Comparison of ENCODE assay signal across 1 cellular context in genomic region chr2:74391580-74392448, GRCh38.
TF ChIP-seq lines count a peak whose summit lies in the region.

No MANE protein-coding gene starts in this region.

TF ChIP-seq in HepG2, 621 proteins besides CTCF, POLR2A, EP300 and RAD21 (continued from another document and continues in another):
- TF ChIP-seq ZNF580 (CRISPR knock-in tag; IDR thresholded peaks at IDR 0.05; ENCODE audit: borderline replicate concordance, low read depth) (peak; percentile 73; the same call in 1 of the 2 replicates), RXRA (CRISPR knock-in tag; IDR thresholded peaks at IDR 0.05) (peak; percentile 78), ZBTB8A (CRISPR knock-in tag; IDR thresholded peaks at IDR 0.05; ENCODE audit: borderline replicate concordance, low read depth) (no peak), GLI4 (CRISPR knock-in tag; IDR thresholded peaks at IDR 0.05; ENCODE audit: borderline replicate concordance) (peak; percentile 77; the same call in 1 of the 2 replicates), RFX1 (IDR thresholded peaks at IDR 0.05) (no peak), CEBPG (CRISPR knock-in tag; IDR thresholded peaks at IDR 0.05) (no peak; the same call in 1 of the 2 replicates), SP5 (CRISPR knock-in tag; IDR thresholded peaks at IDR 0.05; ENCODE audit: borderline replicate concordance, low read depth) (peak; percentile 69), DMTF1 (CRISPR knock-in tag; IDR thresholded peaks at IDR 0.05) (no peak), THRA (CRISPR knock-in tag; IDR thresholded peaks at IDR 0.05; ENCODE audit: borderline replicate concordance) (peak; percentile 71; the same call in 1 of the 2 replicates), NR1H2 (CRISPR knock-in tag; IDR thresholded peaks at IDR 0.05; ENCODE audit: borderline replicate concordance, low read depth) (0 out of 2 replicates have a peak, but pooled peaks have one; percentile 44), KDM5A (IDR thresholded peaks at IDR 0.05; ENCODE audit: borderline replicate concordance, low read length) (peak; percentile 93), RBM22 (optimal IDR thresholded peaks at IDR 0.05; ENCODE audit: low read length) (no peak), ZFP36L2 (CRISPR knock-in tag; IDR thresholded peaks at IDR 0.05) (no peak), CBX1 (IDR thresholded peaks at IDR 0.05; ENCODE audit: low read depth) (no peak), CBFB (CRISPR knock-in tag; IDR thresholded peaks at IDR 0.05) (peak; percentile 52; the same call in 1 of the 2 replicates), SOX5 (CRISPR knock-in tag; IDR thresholded peaks at IDR 0.05; ENCODE audit: borderline replicate concordance) (peak; percentile 23; the same call in 1 of the 2 replicates), ZNF609 (CRISPR knock-in tag; IDR thresholded peaks at IDR 0.05; ENCODE audit: borderline replicate concordance) (no peak), ZBTB42 (CRISPR knock-in tag; IDR thresholded peaks at IDR 0.05) (0 out of 2 replicates have a peak, but pooled peaks have one; percentile 62), HOXA5 (CRISPR knock-in tag; IDR thresholded peaks at IDR 0.05) (peak; percentile 33; the same call in 1 of the 2 replicates), ZBTB34 (CRISPR knock-in tag; IDR thresholded peaks at IDR 0.05) (0 out of 2 replicates have a peak, but pooled peaks have one; percentile 47), ZNF275 (CRISPR knock-in tag; IDR thresholded peaks at IDR 0.05; ENCODE audit: borderline replicate concordance) (peak; percentile 79), MTA1 (CRISPR knock-in tag; IDR thresholded peaks at IDR 0.05; ENCODE audit: borderline replicate concordance) (peak; percentile 59; the same call in 1 of the 2 replicates), KLF15 (CRISPR knock-in tag; IDR thresholded peaks at IDR 0.05; ENCODE audit: borderline replicate concordance) (no peak), HHEX (CRISPR knock-in tag; IDR thresholded peaks at IDR 0.05) (no peak), ZNF746 (CRISPR knock-in tag; IDR thresholded peaks at IDR 0.05) (no peak), CBX5 (CRISPR knock-in tag; IDR thresholded peaks at IDR 0.05; ENCODE audit: borderline replicate concordance) (peak; percentile 19; the same call in 1 of the 2 replicates), ZNF138 (CRISPR knock-in tag; IDR thresholded peaks at IDR 0.05; ENCODE audit: low read depth) (no peak), SALL2 (CRISPR knock-in tag; IDR thresholded peaks at IDR 0.05) (0 out of 2 replicates have a peak, but pooled peaks have one; percentile 35), SMYD3 (CRISPR knock-in tag; IDR thresholded peaks at IDR 0.05) (peak; percentile 64; the same call in 1 of the 2 replicates), MAFK (conservative IDR thresholded peaks at IDR 0.05 in 1 of 2, IDR thresholded peaks at IDR 0.05 in 1 of 2; ENCODE audit: low read length in 2 of 2) (no peak), ZFYVE20 (CRISPR knock-in tag; IDR thresholded peaks at IDR 0.05; ENCODE audit: borderline replicate concordance, low read depth) (no peak), ZNF264 (CRISPR knock-in tag; IDR thresholded peaks at IDR 0.05) (peak; percentile 6; the same call in 1 of the 2 replicates), TBL1XR1 (IDR thresholded peaks at IDR 0.05; ENCODE audit: borderline replicate concordance, low read length, partially characterized antibody) (peak; percentile 58), FOXJ3 (CRISPR knock-in tag; IDR thresholded peaks at IDR 0.05; ENCODE audit: borderline replicate concordance) (no peak), SNAI1 (CRISPR knock-in tag; IDR thresholded peaks at IDR 0.05; ENCODE audit: borderline replicate concordance) (no peak), ONECUT2 (CRISPR knock-in tag; IDR thresholded peaks at IDR 0.05) (0 out of 2 replicates have a peak, but pooled peaks have one; percentile 2), SMAD1 (CRISPR knock-in tag; IDR thresholded peaks at IDR 0.05; ENCODE audit: borderline replicate concordance, low read depth) (no peak), ATM (IDR thresholded peaks at IDR 0.05; ENCODE audit: borderline replicate concordance) (no peak), NCOR1 (IDR thresholded peaks at IDR 0.05; ENCODE audit: borderline replicate concordance, low read length) (peak; percentile 48; the same call in 1 of the 2 replicates), KLF11 (CRISPR knock-in tag; IDR thresholded peaks at IDR 0.05) (peak; percentile 57; the same call in 1 of the 2 replicates), EEA1 (CRISPR knock-in tag; IDR thresholded peaks at IDR 0.05; ENCODE audit: borderline replicate concordance) (no peak)
- TF ChIP-seq, protein P1, sequence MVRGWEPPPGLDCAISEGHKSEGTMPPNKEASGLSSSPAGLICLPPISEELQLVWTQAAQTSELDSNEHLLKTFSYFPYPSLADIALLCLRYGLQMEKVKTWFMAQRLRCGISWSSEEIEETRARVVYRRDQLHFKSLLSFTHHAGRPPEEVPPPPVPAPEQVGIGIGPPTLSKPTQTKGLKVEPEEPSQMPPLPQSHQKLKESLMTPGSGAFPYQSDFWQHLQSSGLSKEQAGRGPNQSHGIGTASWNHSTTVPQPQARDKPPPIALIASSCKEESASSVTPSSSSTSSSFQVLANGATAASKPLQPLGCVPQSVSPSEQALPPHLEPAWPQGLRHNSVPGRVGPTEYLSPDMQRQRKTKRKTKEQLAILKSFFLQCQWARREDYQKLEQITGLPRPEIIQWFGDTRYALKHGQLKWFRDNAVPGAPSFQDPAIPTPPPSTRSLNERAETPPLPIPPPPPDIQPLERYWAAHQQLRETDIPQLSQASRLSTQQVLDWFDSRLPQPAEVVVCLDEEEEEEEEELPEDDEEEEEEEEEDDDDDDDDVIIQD (CRISPR knock-in tag; IDR thresholded peaks at IDR 0.05; ENCODE audit: low read depth): peak; percentile 64; the same call in 1 of the 2 replicates
- TF ChIP-seq, protein P2, sequence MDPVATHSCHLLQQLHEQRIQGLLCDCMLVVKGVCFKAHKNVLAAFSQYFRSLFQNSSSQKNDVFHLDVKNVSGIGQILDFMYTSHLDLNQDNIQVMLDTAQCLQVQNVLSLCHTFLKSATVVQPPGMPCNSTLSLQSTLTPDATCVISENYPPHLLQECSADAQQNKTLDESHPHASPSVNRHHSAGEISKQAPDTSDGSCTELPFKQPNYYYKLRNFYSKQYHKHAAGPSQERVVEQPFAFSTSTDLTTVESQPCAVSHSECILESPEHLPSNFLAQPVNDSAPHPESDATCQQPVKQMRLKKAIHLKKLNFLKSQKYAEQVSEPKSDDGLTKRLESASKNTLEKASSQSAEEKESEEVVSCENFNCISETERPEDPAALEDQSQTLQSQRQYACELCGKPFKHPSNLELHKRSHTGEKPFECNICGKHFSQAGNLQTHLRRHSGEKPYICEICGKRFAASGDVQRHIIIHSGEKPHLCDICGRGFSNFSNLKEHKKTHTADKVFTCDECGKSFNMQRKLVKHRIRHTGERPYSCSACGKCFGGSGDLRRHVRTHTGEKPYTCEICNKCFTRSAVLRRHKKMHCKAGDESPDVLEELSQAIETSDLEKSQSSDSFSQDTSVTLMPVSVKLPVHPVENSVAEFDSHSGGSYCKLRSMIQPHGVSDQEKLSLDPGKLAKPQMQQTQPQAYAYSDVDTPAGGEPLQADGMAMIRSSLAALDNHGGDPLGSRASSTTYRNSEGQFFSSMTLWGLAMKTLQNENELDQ (CRISPR knock-in tag; IDR thresholded peaks at IDR 0.05; ENCODE audit: borderline replicate concordance): 0 out of 2 replicates have a peak, but pooled peaks have one; percentile 17
- TF ChIP-seq, protein P3, sequence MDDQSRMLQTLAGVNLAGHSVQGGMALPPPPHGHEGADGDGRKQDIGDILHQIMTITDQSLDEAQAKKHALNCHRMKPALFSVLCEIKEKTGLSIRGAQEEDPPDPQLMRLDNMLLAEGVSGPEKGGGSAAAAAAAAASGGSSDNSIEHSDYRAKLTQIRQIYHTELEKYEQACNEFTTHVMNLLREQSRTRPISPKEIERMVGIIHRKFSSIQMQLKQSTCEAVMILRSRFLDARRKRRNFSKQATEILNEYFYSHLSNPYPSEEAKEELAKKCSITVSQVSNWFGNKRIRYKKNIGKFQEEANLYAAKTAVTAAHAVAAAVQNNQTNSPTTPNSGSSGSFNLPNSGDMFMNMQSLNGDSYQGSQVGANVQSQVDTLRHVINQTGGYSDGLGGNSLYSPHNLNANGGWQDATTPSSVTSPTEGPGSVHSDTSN (CRISPR knock-in tag; IDR thresholded peaks at IDR 0.05; ENCODE audit: borderline replicate concordance): no peak
